ENCODE assay signal across 27 cellular contexts in genomic region chr6:54893818-54894217, GRCh38. TPM values are rescaled to one million over a fixed set of nuclear protein-coding genes. Genes with fewer than 3 reads are reported as not detected.
DNase-seq lines count a peak whose midpoint lies in the region; ATAC-seq, FAIRE-seq and TF ChIP-seq lines count a peak whose summit lies in the region.
"Had no signal": no experiment of that assay in that cellular context is flagged by ENCODE, and none has a peak within 500 bp of the region (broad histone marks: within the 10 kb centered on the region; RNA-seq: fewer than 3 reads in every experiment).

No MANE protein-coding gene starts in this region.

- H2AFZ ChIP-seq in KMS-11 (ENCODE audit: low read depth) (peak overlapping the region; percentile 37), keratinocyte (ENCODE audit: control insufficient read depth, low read length) (no peak overlapping the region)
- H2AFZ ChIP-seq: GM23338 had no signal

- H3K9me1 ChIP-seq in keratinocyte (ENCODE audit: control insufficient read depth, extremely low read depth, insufficient read depth, low read length), result no peaks in the 10 kb centered on the region

- H3K4me3 ChIP-seq in KMS-11 (IDR thresholded peaks at IDR 0.05; ENCODE audit: insufficient read depth, low read depth, low read length) (no peak overlapping the region), keratinocyte (ENCODE audit: control insufficient read depth in 2 of 3, extremely low read depth in 1 of 3, insufficient read depth in 2 of 3, low read depth in 1 of 3, low read length in 3 of 3) (no peak overlapping the region), small intestine (ENCODE audit: low read depth in 1 of 2, low read length in 2 of 2) (no peak overlapping the region), lower lobe of right lung (no peak overlapping the region)
- H3K4me3 ChIP-seq: A549; BLaER1 treated with 17β-estradiol and CSF1 and Interleukin-3, amounts not matched to agents 10 nM and 100 nM; GM12878; GM23338 had no signal

- intact Hi-C loops in lower lobe of right lung (cut with DNase I), result no loop called here

- no peaks in the 10 kb centered on the region for H3K4me1 ChIP-seq in KMS-11 (ENCODE audit: low read depth, poor library complexity, severe bottlenecking)
- H3K4me1 ChIP-seq in keratinocyte (ENCODE audit: control insufficient read depth, extremely low read depth, insufficient read depth, low read length), result peaks cover 25% of the 10 kb centered on the region
- H3K4me1 ChIP-seq in small intestine (ENCODE audit: control insufficient read depth in 2 of 2, insufficient read depth in 1 of 2, low read depth in 1 of 2, low read length in 1 of 2), result no peaks in the 10 kb centered on the region
- H3K4me1 ChIP-seq in lower lobe of right lung, result no peaks in the 10 kb centered on the region
- H3K4me1 ChIP-seq: A549; BE2C; BLaER1 treated with 17β-estradiol and CSF1 and Interleukin-3, amounts not matched to agents 10 nM and 100 nM had no signal

- H3K9ac ChIP-seq in KMS-11 (no peak overlapping the region), keratinocyte (ENCODE audit: control insufficient read depth, extremely low read depth, insufficient read depth, low read length) (no peak overlapping the region)
- H3K9ac ChIP-seq: BLaER1 treated with 17β-estradiol and CSF1 and Interleukin-3, amounts not matched to agents 10 nM and 100 nM had no signal

- H3K4me2 ChIP-seq in KMS-11 (peak overlapping the region; percentile 68), keratinocyte (ENCODE audit: control insufficient read depth, extremely low read depth, insufficient read depth, low read depth, low read length) (no peak overlapping the region)
- H3K4me2 ChIP-seq: A549; BLaER1 treated with 17β-estradiol and CSF1 and Interleukin-3, amounts not matched to agents 10 nM and 100 nM; GM23338 had no signal

- dilution Hi-C loops in keratinocyte (cut with MboI; ENCODE audit: extremely low pct_ligation_motif_present, low sequenced_read_pairs), result no loop called here

- H3K79me2 ChIP-seq in KMS-11 (ENCODE audit: insufficient read depth, low read depth), result no peaks in the 10 kb centered on the region
- peaks cover 60% of the 10 kb centered on the region for H3K79me2 ChIP-seq in keratinocyte (ENCODE audit: control insufficient read depth, insufficient read depth, low read length)

- H4K20me1 ChIP-seq in KMS-11 (ENCODE audit: insufficient read depth) (no peaks in the 10 kb centered on the region), keratinocyte (ENCODE audit: control insufficient read depth, extremely low read depth, insufficient read depth, low read length) (peaks cover 3% of the 10 kb centered on the region)
- H4K20me1 ChIP-seq: BLaER1 treated with 17β-estradiol and CSF1 and Interleukin-3, amounts not matched to agents 10 nM and 100 nM had no signal

- 7 to 51% (median 24%) methylated on average over 1 of the region's 1 CpG for WGBS in small intestine, 3 donors

- no peaks in the 10 kb centered on the region for H3K9me3 ChIP-seq in keratinocyte (ENCODE audit: control insufficient read depth, low read depth, low read length)
- no peaks in the 10 kb centered on the region for H3K9me3 ChIP-seq in small intestine (ENCODE audit: control insufficient read depth, low read depth)
- no peaks in the 10 kb centered on the region for H3K9me3 ChIP-seq in lower lobe of right lung
- H3K9me3 ChIP-seq: A549; BE2C; BLaER1 treated with 17β-estradiol and CSF1 and Interleukin-3, amounts not matched to agents 10 nM and 100 nM had no signal

- FAIRE-seq in colon (lab: Jason Lieb, UNC) (peak; percentile 53), keratinocyte (lab: Jason Lieb, UNC) (peak; percentile 5), small intestine (lab: Jason Lieb, UNC) (no peak)
- FAIRE-seq: A549, D721Med, GM12878, GM18507 had no signal

- no peaks in the 10 kb centered on the region for H3K27me3 ChIP-seq in KMS-11 (ENCODE audit: insufficient read depth, low read depth)
- no peaks in the 10 kb centered on the region for H3K27me3 ChIP-seq in keratinocyte (ENCODE audit: control insufficient read depth, extremely low read depth, insufficient read depth, low read length)
- H3K27me3 ChIP-seq in small intestine (ENCODE audit: control insufficient read depth in 2 of 2, insufficient read depth in 2 of 2, low read length in 2 of 2), result no peaks in the 10 kb centered on the region
- no peaks in the 10 kb centered on the region for H3K27me3 ChIP-seq in lower lobe of right lung (ENCODE audit: low read depth)
- H3K27me3 ChIP-seq: BE2C; BLaER1 treated with 17β-estradiol and CSF1 and Interleukin-3, amounts not matched to agents 10 nM and 100 nM had no signal

- no peak for DNase-seq in keratinocyte (ENCODE audit: low read depth, low spot score)
- DNase-seq in small intestine, result peak; percentile 54
- no peak for DNase-seq in T-helper 1 cell
- DNase-seq in NCI-H748 (lab: John Stamatoyannopoulos, UW; ENCODE audit: unreplicated experiment), result no peak
- DNase-seq in lower lobe of right lung, result no peak
- DNase-seq: 8988T; ACHN; AML-193; BE2C; CD4-positive, alpha-beta T cell; CD8-positive, alpha-beta memory T cell; DMS 273 treated with DMSO at 0.1 percent for 48 hours; DMS79; EL; GDM1; H9 had no signal

- no peak for ATAC-seq in lower lobe of right lung
- ATAC-seq: A549, GM12878, GM23338, HCT116 had no signal

- H3K27ac ChIP-seq in KMS-11 (peak overlapping the region; percentile 88), keratinocyte (ENCODE audit: control insufficient read depth, insufficient read depth, low read length) (peak overlapping the region; percentile 65), small intestine (ENCODE audit: low read depth in 1 of 2, low read length in 1 of 2) (no peak overlapping the region), lower lobe of right lung (no peak overlapping the region)
- H3K27ac ChIP-seq: A549; BLaER1 treated with 17β-estradiol and CSF1 and Interleukin-3, amounts not matched to agents 10 nM and 100 nM had no signal

- H3K36me3 ChIP-seq in KMS-11 (ENCODE audit: insufficient read depth), result no peaks in the 10 kb centered on the region
- peaks cover 2 to 3% of the 10 kb centered on the region in 2 experiments for H3K36me3 ChIP-seq in keratinocyte (ENCODE audit: control insufficient read depth in 2 of 2, extremely low read depth in 1 of 2, insufficient read depth in 2 of 2, low read length in 2 of 2)
- H3K36me3 ChIP-seq in small intestine (ENCODE audit: control insufficient read depth in 2 of 2, insufficient read depth in 2 of 2, low read length in 2 of 2), result no peaks in the 10 kb centered on the region
- no peaks in the 10 kb centered on the region for H3K36me3 ChIP-seq in lower lobe of right lung
- H3K36me3 ChIP-seq: BE2C; BLaER1 treated with 17β-estradiol and CSF1 and Interleukin-3, amounts not matched to agents 10 nM and 100 nM had no signal

- TF ChIP-seq CTCF in KMS-11 (conservative IDR thresholded peaks at IDR 0.05; ENCODE audit: low read depth, low read length), result no peak
- TF ChIP-seq CTCF in keratinocyte (optimal IDR thresholded peaks at IDR 0.05 in 1 of 3, IDR thresholded peaks at IDR 0.05 in 1 of 3, conservative IDR thresholded peaks at IDR 0.05 in 1 of 3; ENCODE audit: extremely low read depth in 1 of 3, insufficient read depth in 2 of 3, low read length in 3 of 3), result no peak
- no peak for TF ChIP-seq CTCF in lower lobe of right lung (IDR thresholded peaks at IDR 0.05)

RNA-seq across cellular contexts. Expression of gene FAM83B, which starts 47.2 kb away (rescaled TPM):
- polyA plus RNA-seq in keratinocyte (19.3 to 30.3 TPM (median 26.5 TPM) in 3 replicates), small intestine (1 to 10 TPM; 4.6 to 6.0 (median 5.4) TPM)
- polyA plus RNA-seq in keratinocyte (2011; ENCODE audit: low read depth), result 17.3 TPM
- polyA plus RNA-seq in keratinocyte (2011; cell fraction: cytosol; rRNA removed), result 9.3 and 22.6 TPM in 2 replicates
- 37.4 and 43.7 TPM in 2 replicates for polyA plus RNA-seq in keratinocyte (2011; cell fraction: nucleus; rRNA removed)
- 16.0 and 22.5 TPM in 2 replicates for polyA plus RNA-seq in keratinocyte (2012; ENCODE audit: low replicate concordance)
- 23.3 to 129 TPM (median 87.9 TPM) in 3 replicates for polyA minus RNA-seq in keratinocyte
- 42.2 TPM for polyA minus RNA-seq in keratinocyte (2011; cell fraction: cytosol; rRNA and poly(A)+ RNA removed)
- 117 and 220 TPM in 2 replicates for polyA minus RNA-seq in keratinocyte (2011; cell fraction: nucleus; rRNA and poly(A)+ RNA removed)
- 0.12 TPM for total RNA-seq in lower lobe of right lung
- total RNA-seq: CD4-positive, alpha-beta T cell; CD8-positive, alpha-beta memory T cell; H4 had no signal
- polyA plus RNA-seq: CD14-positive monocyte; CD8-positive, alpha-beta memory T cell; GM12878 had no signal

Comparison
In these comparisons a context has a peak if more than half of its experiments do, and no peak if none do; other contexts are left out.
1. H3K27ac ChIP-seq: peak in KMS-11 (single experiment) and keratinocyte (single experiment); none in small intestine (0 of 2) and lower lobe of right lung (single experiment).